In the genomic region with DNA sequence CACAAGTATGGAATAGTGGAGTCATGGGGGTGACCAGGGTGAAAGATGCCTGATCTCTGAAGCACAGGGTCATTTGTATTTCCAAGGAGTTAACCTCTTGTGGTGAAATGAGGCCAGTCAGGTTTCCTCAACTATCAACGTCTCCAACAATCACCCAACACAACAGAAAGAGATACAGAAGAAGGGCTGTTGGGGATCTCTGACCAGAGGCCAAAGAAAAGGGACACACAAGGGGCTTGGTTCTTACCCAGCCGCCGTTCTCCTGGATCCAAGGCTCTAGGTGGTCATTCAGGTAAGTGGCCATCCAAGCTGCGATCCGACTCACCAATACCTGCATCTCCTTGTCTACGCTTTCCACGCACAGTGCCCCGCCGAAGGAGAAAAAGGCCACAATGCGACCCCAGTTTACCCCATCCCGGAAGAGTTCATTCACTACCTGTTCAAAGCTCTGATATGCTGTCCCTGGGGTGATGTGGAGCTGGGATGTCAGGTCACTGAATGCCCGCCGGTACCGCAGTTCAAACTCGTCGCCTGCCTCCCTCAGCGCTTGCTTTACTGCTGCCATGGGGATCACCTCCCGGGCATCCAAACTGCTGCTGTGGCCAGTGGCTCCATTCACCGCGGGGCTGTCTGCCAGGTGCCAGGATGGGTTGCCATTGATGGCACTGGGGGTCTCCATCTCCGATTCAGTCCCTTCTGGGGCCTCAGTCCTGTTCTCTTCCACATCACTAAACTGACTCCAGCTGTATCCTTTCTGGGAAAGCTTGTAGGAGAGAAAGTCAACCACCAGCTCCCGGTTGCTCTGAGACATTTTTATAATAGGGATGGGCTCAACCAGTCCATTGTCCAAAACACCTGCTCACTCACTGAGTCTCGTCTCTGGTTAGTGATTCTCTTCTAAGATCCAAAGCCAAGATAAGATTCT, we compare ENCODE assay signal across 8 cellular contexts. TPM values are rescaled to one million over a fixed set of nuclear protein-coding genes. Genes with fewer than 3 reads are reported as not detected.
DNase-seq lines count a peak whose midpoint lies in the region; ATAC-seq and TF ChIP-seq lines count a peak whose summit lies in the region.

No MANE protein-coding gene starts in this region.

- CTCF ChIA-PET in activated CD4-positive, alpha-beta memory T cell treated with anti-CD3 and anti-CD28 coated beads for 36 hours (lab: Charles Lee) = interaction anchor here (0.6 to 10.8 kb wide), 10 partner anchors 10 to 109 kb away, joined by 3 to 417 read pairs (median 8); a partner anchor contains a TSS

- H3K4me1 ChIP-seq in ovary (ENCODE audit: insufficient read depth) = peaks cover 23% of the 10 kb centered on the region

- H3K27me3 Mint-ChIP-seq in activated CD4-positive, alpha-beta memory T cell treated with anti-CD3 and anti-CD28 coated beads for 36 hours = no peaks in the 10 kb centered on the region

- H3K36me3 ChIP-seq in ovary = no peaks in the 10 kb centered on the region

- no peak for ATAC-seq in GM18511 (IDR thresholded peaks at IDR 0.05; ENCODE audit: unreplicated experiment)
- no peak for ATAC-seq in GM18858 (IDR thresholded peaks at IDR 0.05; ENCODE audit: unreplicated experiment)
- ATAC-seq in HG02885 (IDR thresholded peaks at IDR 0.05; ENCODE audit: poor library complexity, unreplicated experiment) = no peak

- POLR2A ChIA-PET in activated CD4-positive, alpha-beta memory T cell treated with anti-CD3 and anti-CD28 coated beads for 36 hours (lab: Charles Lee) = interaction anchor here (0.6 to 4.0 kb wide), 11 partner anchors 22 to 119 kb away, joined by 3 to 48 read pairs (median 4); no protein-coding TSS in a partner anchor

- no peaks in the 10 kb centered on the region for H3K9me3 Mint-ChIP-seq in activated CD4-positive, alpha-beta memory T cell treated with anti-CD3 and anti-CD28 coated beads for 36 hours

- TF ChIP-seq EP300 in ovary (IDR thresholded peaks at IDR 0.05) = no peak

- TF ChIP-seq CTCF in fibroblast of mammary gland (conservative IDR thresholded peaks at IDR 0.05; ENCODE audit: control insufficient read depth, insufficient read depth, low read depth, low read length) = no peak
- no peak for TF ChIP-seq CTCF in ovary (IDR thresholded peaks at IDR 0.05)

- peaks cover 55% of the 10 kb centered on the region for H3K36me3 Mint-ChIP-seq in activated CD4-positive, alpha-beta memory T cell treated with anti-CD3 and anti-CD28 coated beads for 36 hours

- H3K9me3 ChIP-seq in ovary = no peaks in the 10 kb centered on the region

- peaks cover 18% of the 10 kb centered on the region for H3K4me1 Mint-ChIP-seq in activated CD4-positive, alpha-beta memory T cell treated with anti-CD3 and anti-CD28 coated beads for 36 hours (ENCODE audit: low read depth)

- H3K4me3 ChIP-seq in fibroblast of mammary gland (ENCODE audit: control insufficient read depth, low read depth, low read length) = peak overlapping the region; percentile 71
- H3K4me3 ChIP-seq in ovary = peak overlapping the region; percentile 96

- peak overlapping the region; percentile 98 for H3K4me3 Mint-ChIP-seq in activated CD4-positive, alpha-beta memory T cell treated with anti-CD3 and anti-CD28 coated beads for 36 hours

- H3K27me3 ChIP-seq in ovary = no peaks in the 10 kb centered on the region

- H3K27ac Mint-ChIP-seq in activated CD4-positive, alpha-beta memory T cell treated with anti-CD3 and anti-CD28 coated beads for 36 hours = peak overlapping the region; percentile 96

- peak overlapping the region; percentile 79 to 93 for H3K27ac ChIP-seq in ovary

- peak; percentile 21 for DNase-seq in NK-92 treated with Interleukin-12 subunit alpha and Interleukin-12 subunit beta, amount 100 ng/mL, for 24 hours (lab: John Stamatoyannopoulos, UW)
- DNase-seq in NK-92 (lab: John Stamatoyannopoulos, UW; ENCODE audit: unreplicated experiment) (no peak), fibroblast of mammary gland (ENCODE audit: low read depth) (no peak), ovary (peak in 3 of 5 donors; percentile 43 to 55 (median 53))
- DNase-seq in activated CD4-positive, alpha-beta memory T cell treated with anti-CD3 and anti-CD28 coated beads for 36 hours = peak; percentile 42

- no peak for TF ChIP-seq POLR2A in ovary (IDR thresholded peaks at IDR 0.05)

- intact Hi-C loops in activated CD4-positive, alpha-beta memory T cell treated with anti-CD3 and anti-CD28 coated beads for 36 hours (cut with micrococcal nuclease) = loop anchor here (1.0 to 2.0 kb wide), 3 partner anchors 46 to 207 kb away; a partner anchor contains a TSS
- intact Hi-C loops in ovary (cut with DNase I) = loop anchor here in 2 of 4 donors (2.0 kb wide), 2 partner anchors 59 to 61 kb away; no protein-coding TSS in a partner anchor

- WGBS in ovary, 3 donors = 75 to 77% (median 77%) methylated on average over 22 to 23 of the region's 23 CpGs

RNA-seq across cellular contexts. Expression of a gene that starts 1.0 kb away (rescaled TPM):
- total RNA-seq in activated CD4-positive, alpha-beta memory T cell treated with anti-CD3 and anti-CD28 coated beads for 36 hours = 100 to 1,000 TPM; 126 to 129 TPM
- total RNA-seq in ovary = 10 to 100 TPM; 21.7 to 65.1 (median 40.4) TPM
- 10 to 100 TPM; 31.6 to 35.6 TPM for polyA plus RNA-seq in ovary

RNA-seq across cellular contexts. Expression of a gene that starts 17.4 kb away (rescaled TPM):
- 100 to 1,000 TPM; 149 TPM for total RNA-seq in activated CD4-positive, alpha-beta memory T cell treated with anti-CD3 and anti-CD28 coated beads for 36 hours
- total RNA-seq in ovary = 1 to 10 TPM in 2 of 7 donors, under 1 TPM in 5; 0.10 to 1.6 (median 0.47) TPM
- 1 to 10 TPM in 1 of 2 donors, under 1 TPM in 1; 0.91 to 5.2 TPM for polyA plus RNA-seq in ovary

Comparison
In these comparisons a context has a peak if more than half of its experiments do, and no peak if none do; other contexts are left out.
1. DNase-seq: peak in NK-92 treated with Interleukin-12 subunit alpha and Interleukin-12 subunit beta, amount 100 ng/mL, for 24 hours (single experiment), activated CD4-positive, alpha-beta memory T cell treated with anti-CD3 and anti-CD28 coated beads for 36 hours (single experiment) and ovary (3 of 5); none in NK-92 (single experiment) and fibroblast of mammary gland (single experiment).
2. RNA of a gene that starts 17.4 kb away (total RNA-seq): 149 TPM in activated CD4-positive, alpha-beta memory T cell treated with anti-CD3 and anti-CD28 coated beads for 36 hours; 0.10 to 1.6 TPM in ovary; every median in the first group is over 10 times any median in the second.